Comparison of ENCODE assay signal across 1 cellular context in genomic region chr16:68529931-68530667, GRCh38.
TF ChIP-seq lines count a peak whose summit lies in the region.

No MANE protein-coding gene starts in this region.

TF ChIP-seq in GM23338, 12 proteins besides CTCF, POLR2A, EP300 and RAD21 (continued from another document):
- TF ChIP-seq ZNF462 (CRISPR knock-in tag; IDR thresholded peaks at IDR 0.05): no peak
TF ChIP-seq in GM23338: peak in this region for 2.
